Comparison of ENCODE assay signal across 22 cellular contexts in the genomic region with DNA sequence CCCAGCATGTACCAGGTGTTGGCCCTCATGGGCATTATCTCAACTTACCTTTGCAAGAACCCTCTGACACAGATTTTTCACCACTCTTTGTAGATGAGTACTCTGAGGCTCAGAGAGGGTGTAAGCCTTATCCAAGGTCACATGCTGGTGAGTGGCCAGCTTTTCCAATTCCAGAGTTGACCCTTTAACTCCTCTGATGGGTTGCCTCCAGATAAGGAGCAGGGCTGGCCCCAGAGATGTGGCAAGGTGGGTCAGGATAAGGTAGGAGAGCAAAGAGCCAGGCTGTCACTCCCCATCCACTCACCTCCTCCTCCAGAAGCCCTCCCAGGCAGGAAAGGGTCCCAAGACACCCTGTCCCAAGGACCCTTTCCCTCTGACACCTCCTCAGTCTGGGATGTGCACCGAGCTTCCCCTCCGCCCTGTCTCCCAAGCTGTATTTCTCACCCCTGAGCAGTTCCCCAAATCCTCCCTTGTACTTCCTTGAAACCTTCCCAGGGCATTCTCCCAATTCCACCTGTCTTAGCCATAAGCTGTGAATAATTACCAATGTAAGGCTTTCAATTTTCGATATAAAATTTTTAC.
DNase-seq lines count a peak whose midpoint lies in the region; ATAC-seq and TF ChIP-seq lines count a peak whose summit lies in the region.
"Had no signal": no experiment of that assay in that cellular context is flagged by ENCODE, and none has a peak within 500 bp of the region (broad histone marks: within the 10 kb centered on the region; RNA-seq: fewer than 3 reads in every experiment).

No MANE protein-coding gene starts in this region.

- no peak overlapping the region for H3K9ac ChIP-seq in SK-N-SH
- H3K9ac ChIP-seq in mesenchymal stem cell (ENCODE audit: low read length), result no peak overlapping the region

- H2BK5ac ChIP-seq in mesenchymal stem cell (ENCODE audit: low read depth, low read length, poor library complexity, severe bottlenecking), result no peak overlapping the region

- H4K91ac ChIP-seq in mesenchymal stem cell (ENCODE audit: low read length), result peak overlapping the region; percentile 81

- peaks cover 25% of the 10 kb centered on the region for H3F3A ChIP-seq in SK-N-SH (replicated peaks; ENCODE audit: insufficient read depth)

- peak overlapping the region; percentile 95 for H4K8ac ChIP-seq in mesenchymal stem cell (ENCODE audit: low read length)

- peaks cover 11 to 31% (median 18%) of the 10 kb centered on the region in 4 donors for H3K4me1 Mint-ChIP-seq in CD4-positive, CD25-positive, alpha-beta regulatory T cell
- H3K4me1 Mint-ChIP-seq in activated CD4-positive, alpha-beta memory T cell treated with anti-CD3 and anti-CD28 coated beads, Interleukin-2, amount 10 ng/mL, durations not matched to agents 7 days and 5 days, result peaks cover 25% of the 10 kb centered on the region

- H4K20me1 ChIP-seq in SK-N-SH (ENCODE audit: insufficient read depth), result no peaks in the 10 kb centered on the region

- ATAC-seq in SK-N-SH treated with all-trans-retinoic acid at 6 μM for 48 hours, result no peak
- no peak for ATAC-seq in CD4-positive, CD25-positive, alpha-beta regulatory T cell (ENCODE audit: low read depth in 2 of 2)
- no peak for ATAC-seq in HG03457 (IDR thresholded peaks at IDR 0.05; ENCODE audit: unreplicated experiment)
- ATAC-seq: left colon, psoas muscle had no signal

- H2AK5ac ChIP-seq in mesenchymal stem cell (ENCODE audit: low read length, severe bottlenecking), result peak overlapping the region; percentile 84

- H3K36me3 ChIP-seq in SK-N-SH (replicated peaks in 1 of 2; ENCODE audit: control insufficient read depth in 1 of 2, insufficient read depth in 2 of 2, low read length in 1 of 2), result no peaks in the 10 kb centered on the region
- H3K36me3 ChIP-seq in CD4-positive, CD25-positive, alpha-beta regulatory T cell (ENCODE audit: control insufficient read depth, insufficient read depth, low read length), result no peaks in the 10 kb centered on the region
- no peaks in the 10 kb centered on the region for H3K36me3 ChIP-seq in mesenchymal stem cell (ENCODE audit: control insufficient read depth in 1 of 2, insufficient read depth in 2 of 2, low read depth in 1 of 2, low read length in 2 of 2)
- H3K36me3 ChIP-seq: Peyer's patch, transverse colon had no signal

- no peak overlapping the region for H3K4me3 ChIP-seq in SK-N-SH (ENCODE audit: low read depth in 2 of 2, low read length in 1 of 2)
- no peak overlapping the region for H3K4me3 ChIP-seq in CD4-positive, CD25-positive, alpha-beta regulatory T cell (ENCODE audit: low read depth, low read length)
- no peak overlapping the region for H3K4me3 ChIP-seq in mesenchymal stem cell (ENCODE audit: insufficient read depth in 1 of 2, low read depth in 1 of 2, low read length in 2 of 2)
- H3K4me3 ChIP-seq: Peyer's patch, psoas muscle, smooth muscle cell, transverse colon had no signal

- H3K9me3 Mint-ChIP-seq in CD4-positive, CD25-positive, alpha-beta regulatory T cell, result peaks cover 0 to 2% (median 0%) of the 10 kb centered on the region in 7 donors
- peaks cover 11% of the 10 kb centered on the region for H3K9me3 Mint-ChIP-seq in activated CD4-positive, alpha-beta memory T cell treated with anti-CD3 and anti-CD28 coated beads, Interleukin-2, amount 10 ng/mL, durations not matched to agents 7 days and 5 days
- H3K9me3 Mint-ChIP-seq: stimulated activated naive CD8-positive, alpha-beta T cell treated with anti-CD3 and anti-CD28 coated beads, Interleukin-15, amount 100 ng/mL, for 72 hours had no signal

- peak overlapping the region; percentile 47 to 54 for H3K18ac ChIP-seq in mesenchymal stem cell (ENCODE audit: low read depth in 1 of 2, low read length in 2 of 2)

- H3K27ac ChIP-seq in SK-N-SH (ENCODE audit: low read depth in 2 of 2, low read length in 1 of 2), result peak overlapping the region; percentile 56 to 68; a peak in 3 of 4 replicates
- no peak overlapping the region for H3K27ac ChIP-seq in CD4-positive, CD25-positive, alpha-beta regulatory T cell (ENCODE audit: insufficient read depth, low read length, poor library complexity, severe bottlenecking)
- H3K27ac ChIP-seq in mesenchymal stem cell (ENCODE audit: low read length, poor library complexity, severe bottlenecking), result no peak overlapping the region
- H3K27ac ChIP-seq: 22Rv1, psoas muscle had no signal

- H3K4me1 ChIP-seq in SK-N-SH (ENCODE audit: control insufficient read depth in 1 of 2, insufficient read depth in 2 of 2, low read depth in 1 of 2, low read length in 1 of 2) (peaks cover 30 to 41% of the 10 kb centered on the region in 2 experiments), mesenchymal stem cell (ENCODE audit: control insufficient read depth, insufficient read depth, low read depth, low read length) (peaks cover 19% of the 10 kb centered on the region)
- H3K4me1 ChIP-seq in CD4-positive, CD25-positive, alpha-beta regulatory T cell (ENCODE audit: control insufficient read depth, insufficient read depth, low read length, poor library complexity, severe bottlenecking), result peaks cover 21% of the 10 kb centered on the region

- no peaks in the 10 kb centered on the region for H3K79me1 ChIP-seq in mesenchymal stem cell (replicated peaks; ENCODE audit: low read length, poor library complexity, severe bottlenecking)

- H3K27me3 Mint-ChIP-seq in CD4-positive, CD25-positive, alpha-beta regulatory T cell, result no peaks in the 10 kb centered on the region
- no peaks in the 10 kb centered on the region for H3K27me3 Mint-ChIP-seq in activated CD4-positive, alpha-beta memory T cell treated with anti-CD3 and anti-CD28 coated beads, Interleukin-2, amount 10 ng/mL, durations not matched to agents 7 days and 5 days

- CTCF ChIA-PET in SK-N-SH (lab: Yijun Ruan, JAX), result interaction anchor here (0.9 to 1.0 kb wide), 2 partner anchors 8 to 169 kb away, joined by 3 to 4 read pairs; no protein-coding TSS in a partner anchor
- CTCF ChIA-PET in activated CD4-positive, alpha-beta memory T cell treated with anti-CD3 and anti-CD28 coated beads, Interleukin-2, amount 10 ng/mL, durations not matched to agents 7 days and 5 days (lab: Charles Lee), result no interaction called here

- H2BK12ac ChIP-seq in mesenchymal stem cell (ENCODE audit: low read length in 2 of 2), result peak overlapping the region; percentile 89 to 95

- H2AFZ ChIP-seq in SK-N-SH (ENCODE audit: low read depth), result no peak overlapping the region
- no peak overlapping the region for H2AFZ ChIP-seq in mesenchymal stem cell (ENCODE audit: low read depth, low read length)

- no peak for TF ChIP-seq RAD21 in SK-N-SH (IDR thresholded peaks at IDR 0.05; ENCODE audit: low read length)

- H3K27me3 ChIP-seq in SK-N-SH (ENCODE audit: insufficient read depth) (no peaks in the 10 kb centered on the region), mesenchymal stem cell (ENCODE audit: control insufficient read depth in 1 of 2, insufficient read depth in 1 of 2, low read length in 2 of 2) (peaks cover 0 to under 1% of the 10 kb centered on the region in 2 experiments)
- H3K27me3 ChIP-seq in CD4-positive, CD25-positive, alpha-beta regulatory T cell (ENCODE audit: control insufficient read depth, insufficient read depth, low read length), result no peaks in the 10 kb centered on the region
- H3K27me3 ChIP-seq: Peyer's patch, transverse colon had no signal

- POLR2A ChIA-PET in SK-N-SH (lab: Yijun Ruan, JAX), result no interaction called here
- POLR2A ChIA-PET in activated CD4-positive, alpha-beta memory T cell treated with anti-CD3 and anti-CD28 coated beads, Interleukin-2, amount 10 ng/mL, durations not matched to agents 7 days and 5 days (lab: Charles Lee), result interaction anchor here (1.4 kb wide), 1 partner anchor 166 kb away, joined by 3 read pairs; the partner anchor contains the start of gene ZFP36L2

- no peaks in the 10 kb centered on the region for H3K9me2 ChIP-seq in SK-N-SH

- H2BK15ac ChIP-seq in mesenchymal stem cell (ENCODE audit: low read depth, poor library complexity, severe bottlenecking), result peak overlapping the region; percentile 12

- H3K9me3 ChIP-seq in SK-N-SH, result 0 out of 2 replicates have a peak, but pooled peaks cover 5% of the 10 kb centered on the region
- H3K9me3 ChIP-seq in CD4-positive, CD25-positive, alpha-beta regulatory T cell (ENCODE audit: control insufficient read depth in 2 of 2, low read length in 2 of 2), result no peaks in the 10 kb centered on the region
- H3K9me3 ChIP-seq in mesenchymal stem cell (ENCODE audit: control insufficient read depth, low read length), result peaks cover 12% of the 10 kb centered on the region
- H3K9me3 ChIP-seq: Peyer's patch had no signal

- 92% methylated on average over 3 of the region's 3 CpGs for WGBS in SK-N-SH (ENCODE audit: low lambda C conversion rate)
- 98% methylated on average over 3 of the region's 3 CpGs for WGBS in mesenchymal stem cell

- H3K4me2 ChIP-seq in SK-N-SH (no peak overlapping the region), mesenchymal stem cell (ENCODE audit: low read length, poor library complexity, severe bottlenecking) (no peak overlapping the region)
- H3K4me2 ChIP-seq: smooth muscle cell had no signal

- no peak overlapping the region for H3K14ac ChIP-seq in mesenchymal stem cell (ENCODE audit: low read length in 2 of 2)

- H3K79me2 ChIP-seq in SK-N-SH (ENCODE audit: insufficient read depth), result no peaks in the 10 kb centered on the region

- H3K4ac ChIP-seq in mesenchymal stem cell (ENCODE audit: low read depth in 1 of 2, low read length in 2 of 2), result peak overlapping the region in 1 of 2 experiments; percentile 80

- no peak for TF ChIP-seq CTCF in SK-N-SH (IDR thresholded peaks at IDR 0.05)

- TF ChIP-seq EP300 in SK-N-SH (IDR thresholded peaks at IDR 0.05; ENCODE audit: borderline replicate concordance in 1 of 2, low read depth in 1 of 2, low read length in 1 of 2), result no peak

- DNase-seq in SK-N-SH (no peak), mesenchymal stem cell (no peak), HUDEP-2 (lab: John Stamatoyannopoulos, UW; ENCODE audit: unreplicated experiment in 76 of 76) (no peak), NCI-H2227 (lab: John Stamatoyannopoulos, UW; ENCODE audit: unreplicated experiment) (no peak)
- DNase-seq in CD4-positive, CD25-positive, alpha-beta regulatory T cell, result no peak
- DNase-seq in activated CD4-positive, alpha-beta memory T cell treated with anti-CD3 and anti-CD28 coated beads, Interleukin-2, amount 10 ng/mL, durations not matched to agents 7 days and 5 days, result no peak
- DNase-seq: activated CD8-positive, alpha-beta memory T cell treated with anti-CD3 and anti-CD28 coated beads, Interleukin-2, amount 50 U/mL, for 4 hours; EL; left colon; NCI-H1048; NCI-H2029 treated with DMSO at 0.1 percent for 48 hours; NK-92 treated with Interleukin-12 subunit alpha and Interleukin-12 subunit beta, amount 100 ng/mL, for 24 hours; psoas muscle; stimulated activated CD4-positive, alpha-beta T cell treated with anti-CD3 and anti-CD28 coated beads, Interleukin-4, amount 100 ng/mL, for 1 hour; stimulated activated naive CD8-positive, alpha-beta T cell treated with anti-CD3 and anti-CD28 coated beads, Interleukin-15, amount 100 ng/mL, for 72 hours; T1000; transverse colon had no signal

- no peaks in the 10 kb centered on the region for H3K36me3 Mint-ChIP-seq in CD4-positive, CD25-positive, alpha-beta regulatory T cell
- H3K36me3 Mint-ChIP-seq in activated CD4-positive, alpha-beta memory T cell treated with anti-CD3 and anti-CD28 coated beads, Interleukin-2, amount 10 ng/mL, durations not matched to agents 7 days and 5 days (ENCODE audit: low read depth), result peaks cover 6% of the 10 kb centered on the region

- no peak overlapping the region for H3K23ac ChIP-seq in mesenchymal stem cell (ENCODE audit: low read length in 2 of 2)

- H3K27ac Mint-ChIP-seq in CD4-positive, CD25-positive, alpha-beta regulatory T cell, result peak overlapping the region in 2 of 3 donors; percentile 90 to 92
- peak overlapping the region; percentile 33 for H3K27ac Mint-ChIP-seq in activated CD4-positive, alpha-beta memory T cell treated with anti-CD3 and anti-CD28 coated beads, Interleukin-2, amount 10 ng/mL, durations not matched to agents 7 days and 5 days

- peak overlapping the region; percentile 91 for H2BK120ac ChIP-seq in mesenchymal stem cell (ENCODE audit: low read depth, low read length)

- peak overlapping the region in 1 of 4 donors; percentile 43 for H3K4me3 Mint-ChIP-seq in CD4-positive, CD25-positive, alpha-beta regulatory T cell
- no peak overlapping the region for H3K4me3 Mint-ChIP-seq in activated CD4-positive, alpha-beta memory T cell treated with anti-CD3 and anti-CD28 coated beads, Interleukin-2, amount 10 ng/mL, durations not matched to agents 7 days and 5 days

Comparison
In these comparisons a context has a peak if more than half of its experiments do, and no peak if none do; other contexts are left out.
1. H3K27ac ChIP-seq: peak in SK-N-SH (2 of 2); none in CD4-positive, CD25-positive, alpha-beta regulatory T cell (single experiment) and mesenchymal stem cell (single experiment).